Comparison of ENCODE assay signal across 9 cellular contexts in genomic region chr6:117976030-117976651, GRCh38.
DNase-seq lines count a peak whose midpoint lies in the region; ATAC-seq, FAIRE-seq and TF ChIP-seq lines count a peak whose summit lies in the region.
"Had no signal": no experiment of that assay in that cellular context is flagged by ENCODE, and none has a peak within 500 bp of the region (broad histone marks: within the 10 kb centered on the region; RNA-seq: fewer than 3 reads in every experiment).

No MANE protein-coding gene starts in this region.

- no peak overlapping the region for H3K27ac Mint-ChIP-seq in stimulated activated naive CD8-positive, alpha-beta T cell treated with anti-CD3 and anti-CD28 coated beads, Interleukin-15, amount 100 ng/mL, for 72 hours
- H3K27ac Mint-ChIP-seq: dendritic cell treated with granulocyte-macrophage colony-stimulating factor and Interleukin-4, amounts not matched to agents 40 ng/mL and 50 ng/mL, for 4 days had no signal

- intact Hi-C loops in posterior vena cava (cut with DNase I), result loop anchor here in 1 of 2 donors (5.0 kb wide), 1 partner anchor 286 kb away; no protein-coding TSS in a partner anchor

- peak; percentile 71 to 83 for TF ChIP-seq RAD21 in liver (IDR thresholded peaks at IDR 0.05)

- H3K27ac ChIP-seq in liver (ENCODE audit: low read depth in 1 of 2, low read length in 2 of 2), result no peak overlapping the region

- H3K36me3 ChIP-seq in bronchial epithelial cell (ENCODE audit: control insufficient read depth, insufficient read depth, low read length), result no peaks in the 10 kb centered on the region
- no peaks in the 10 kb centered on the region for H3K36me3 ChIP-seq in liver (ENCODE audit: control insufficient read depth in 4 of 4, insufficient read depth in 3 of 4, low read depth in 1 of 4, low read length in 3 of 4)

- H3K9ac ChIP-seq in liver (ENCODE audit: low read depth in 1 of 2, low read length in 2 of 2), result no peak overlapping the region

- H3K27me3 ChIP-seq in bronchial epithelial cell (ENCODE audit: control insufficient read depth, insufficient read depth, low read length) (no peaks in the 10 kb centered on the region), liver (ENCODE audit: control insufficient read depth in 4 of 4, insufficient read depth in 4 of 4, low read length in 3 of 4) (peaks cover 0 to 7% (median 1%) of the 10 kb centered on the region in 4 donors)

- peak; percentile 49 for ATAC-seq in stimulated activated naive CD8-positive, alpha-beta T cell treated with anti-CD3 and anti-CD28 coated beads, Interleukin-15, amount 100 ng/mL, for 72 hours
- ATAC-seq in stimulated activated naive CD8-positive, alpha-beta T cell treated with anti-CD3 and anti-CD28 coated beads, Interleukin-15, Interleukin-2, amounts not matched to agents 100 U/mL and 50 U/mL, for 24 hours, result no peak
- ATAC-seq in GM21529 (IDR thresholded peaks at IDR 0.05; ENCODE audit: unreplicated experiment), result no peak

- H3K4me3 Mint-ChIP-seq in stimulated activated naive CD8-positive, alpha-beta T cell treated with anti-CD3 and anti-CD28 coated beads, Interleukin-15, amount 100 ng/mL, for 72 hours, result no peak overlapping the region
- H3K4me3 Mint-ChIP-seq: dendritic cell treated with granulocyte-macrophage colony-stimulating factor and Interleukin-4, amounts not matched to agents 40 ng/mL and 50 ng/mL, for 4 days had no signal

- TF ChIP-seq CTCF in bronchial epithelial cell (IDR thresholded peaks at IDR 0.05; ENCODE audit: insufficient read depth, low read length, severe bottlenecking), result peak; percentile 55
- peak; percentile 40 for TF ChIP-seq CTCF in liver (IDR thresholded peaks at IDR 0.05; ENCODE audit: low read depth, low read length, missing input control)

- WGBS in liver, result 6% methylated on average over 2 of the region's 2 CpGs

- DNase-seq in stimulated activated naive CD8-positive, alpha-beta T cell treated with anti-CD3 and anti-CD28 coated beads, Interleukin-15, amount 100 ng/mL, for 72 hours, result no peak
- no peak for DNase-seq in stimulated activated naive CD8-positive, alpha-beta T cell treated with anti-CD3 and anti-CD28 coated beads, Interleukin-15, Interleukin-2, amounts not matched to agents 100 U/mL and 50 U/mL, for 24 hours
- DNase-seq in HT1080 (ENCODE audit: low read depth) (peak; percentile 23), NCI-H748 treated with DMSO at 0.1 percent for 48 hours (lab: John Stamatoyannopoulos, UW) (peak; percentile 21), bronchial epithelial cell (ENCODE audit: low read depth) (peak; percentile 60), posterior vena cava (ENCODE audit: low spot score) (no peak)

- no peaks in the 10 kb centered on the region for H3K4me1 ChIP-seq in liver (ENCODE audit: control insufficient read depth in 4 of 4, insufficient read depth in 4 of 4, low read length in 3 of 4)

- FAIRE-seq in bronchial epithelial cell (lab: Jason Lieb, UNC), result no peak

- H3K4me3 ChIP-seq in bronchial epithelial cell (ENCODE audit: low read depth, low read length) (no peak overlapping the region), liver (ENCODE audit: low read depth in 1 of 3, low read length in 3 of 3) (no peak overlapping the region)

- H3K27me3 Mint-ChIP-seq in stimulated activated naive CD8-positive, alpha-beta T cell treated with anti-CD3 and anti-CD28 coated beads, Interleukin-15, amount 100 ng/mL, for 72 hours, result peaks cover 9% of the 10 kb centered on the region
- H3K27me3 Mint-ChIP-seq: dendritic cell treated with granulocyte-macrophage colony-stimulating factor and Interleukin-4, amounts not matched to agents 40 ng/mL and 50 ng/mL, for 4 days had no signal

- H3K9me3 ChIP-seq in liver (ENCODE audit: control insufficient read depth in 4 of 4, low read length in 3 of 4), result peaks cover 0 to 3% (median 0%) of the 10 kb centered on the region in 4 donors

- H3K4me1 Mint-ChIP-seq in stimulated activated naive CD8-positive, alpha-beta T cell treated with anti-CD3 and anti-CD28 coated beads, Interleukin-15, amount 100 ng/mL, for 72 hours, result no peaks in the 10 kb centered on the region

- H3K9me3 Mint-ChIP-seq in stimulated activated naive CD8-positive, alpha-beta T cell treated with anti-CD3 and anti-CD28 coated beads, Interleukin-15, amount 100 ng/mL, for 72 hours, result peaks cover 5 to 14% of the 10 kb centered on the region in 2 donors

TF ChIP-seq in liver, 16 proteins besides CTCF, POLR2A, EP300 and RAD21:
- TF ChIP-seq REST (IDR thresholded peaks at IDR 0.05) (no peak), RXRA (IDR thresholded peaks at IDR 0.05) (no peak), SP1 (IDR thresholded peaks at IDR 0.05) (no peak), MAX (IDR thresholded peaks at IDR 0.05) (no peak), TAF1 (conservative IDR thresholded peaks at IDR 0.05) (no peak), GABPA (IDR thresholded peaks at IDR 0.05 in 1 of 2, conservative IDR thresholded peaks at IDR 0.05 in 1 of 2) (no peak), JUND (IDR thresholded peaks at IDR 0.05) (no peak), EGR1 (IDR thresholded peaks at IDR 0.05; ENCODE audit: low read depth in 2 of 2) (no peak), FOXA2 (IDR thresholded peaks at IDR 0.05) (no peak), YY1 (IDR thresholded peaks at IDR 0.05) (no peak), NR2F2 (IDR thresholded peaks at IDR 0.05) (no peak), FOXA1 (IDR thresholded peaks at IDR 0.05) (no peak), HNF4G (IDR thresholded peaks at IDR 0.05) (no peak), HNF4A (conservative IDR thresholded peaks at IDR 0.05) (no peak), ATF3 (IDR thresholded peaks at IDR 0.05) (no peak)
- TF ChIP-seq, protein P1, sequence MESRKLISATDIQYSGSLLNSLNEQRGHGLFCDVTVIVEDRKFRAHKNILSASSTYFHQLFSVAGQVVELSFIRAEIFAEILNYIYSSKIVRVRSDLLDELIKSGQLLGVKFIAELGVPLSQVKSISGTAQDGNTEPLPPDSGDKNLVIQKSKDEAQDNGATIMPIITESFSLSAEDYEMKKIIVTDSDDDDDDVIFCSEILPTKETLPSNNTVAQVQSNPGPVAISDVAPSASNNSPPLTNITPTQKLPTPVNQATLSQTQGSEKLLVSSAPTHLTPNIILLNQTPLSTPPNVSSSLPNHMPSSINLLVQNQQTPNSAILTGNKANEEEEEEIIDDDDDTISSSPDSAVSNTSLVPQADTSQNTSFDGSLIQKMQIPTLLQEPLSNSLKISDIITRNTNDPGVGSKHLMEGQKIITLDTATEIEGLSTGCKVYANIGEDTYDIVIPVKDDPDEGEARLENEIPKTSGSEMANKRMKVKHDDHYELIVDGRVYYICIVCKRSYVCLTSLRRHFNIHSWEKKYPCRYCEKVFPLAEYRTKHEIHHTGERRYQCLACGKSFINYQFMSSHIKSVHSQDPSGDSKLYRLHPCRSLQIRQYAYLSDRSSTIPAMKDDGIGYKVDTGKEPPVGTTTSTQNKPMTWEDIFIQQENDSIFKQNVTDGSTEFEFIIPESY (IDR thresholded peaks at IDR 0.05), result no peak

Comparison
In these comparisons a context has a peak if more than half of its experiments do, and no peak if none do; other contexts are left out.
1. DNase-seq: peak in HT1080 (single experiment), NCI-H748 treated with DMSO at 0.1 percent for 48 hours (single experiment) and bronchial epithelial cell (single experiment); none in stimulated activated naive CD8-positive, alpha-beta T cell treated with anti-CD3 and anti-CD28 coated beads, Interleukin-15, amount 100 ng/mL, for 72 hours (0 of 2), stimulated activated naive CD8-positive, alpha-beta T cell treated with anti-CD3 and anti-CD28 coated beads, Interleukin-15, Interleukin-2, amounts not matched to agents 100 U/mL and 50 U/mL, for 24 hours (single experiment) and posterior vena cava (single experiment).